7 cellular contexts compared by ENCODE assay signal in genomic region chr1:2653741-2654442, GRCh38. TPM values are rescaled to one million over a fixed set of nuclear protein-coding genes. Genes with fewer than 3 reads are reported as not detected.
DNase-seq lines count a peak whose midpoint lies in the region; ATAC-seq and TF ChIP-seq lines count a peak whose summit lies in the region.
"Not testable (repeated sequence)": the region's sequence is repeated elsewhere in the genome, so short reads cannot be mapped to it uniquely, and the experiment has no call there.

No MANE protein-coding gene starts in this region.

- not testable (repeated sequence) for H3K79me2 ChIP-seq in osteoblast (ENCODE audit: insufficient read depth, low read length)

- H3K9me3 ChIP-seq in osteoblast (ENCODE audit: low read depth, low read length) = peaks cover 13% of the 10 kb centered on the region

- H3K27me3 ChIP-seq in osteoblast (ENCODE audit: insufficient read depth, low read length) = not testable (repeated sequence)

- peak overlapping the region; percentile 57 for H3K27ac Mint-ChIP-seq in glutamatergic neuron (ENCODE audit: unreplicated experiment)
- H3K27ac Mint-ChIP-seq in stimulated activated effector memory CD8-positive, alpha-beta T cell treated with anti-CD3 and anti-CD28 coated beads, Interleukin-12 subunit alpha, Interleukin-12 subunit beta, amount 100 ng/mL, for 72 hours = peak overlapping the region; percentile 74

- H3K36me3 ChIP-seq in osteoblast (ENCODE audit: insufficient read depth, low read length) = not testable (repeated sequence)

- H2AFZ ChIP-seq in osteoblast (ENCODE audit: low read length) = not testable (repeated sequence)

- H3K4me3 Mint-ChIP-seq in activated T-cell treated with anti-CD3 and anti-CD28 coated beads, Interleukin-2, amount 50 U/mL, for 4 hours; stimulated activated effector memory CD8-positive, alpha-beta T cell treated with anti-CD3 and anti-CD28 coated beads, Interleukin-12 subunit alpha, Interleukin-12 subunit beta, amount 100 ng/mL, for 72 hours: not testable (repeated sequence)
- H3K4me3 Mint-ChIP-seq in glutamatergic neuron (ENCODE audit: unreplicated experiment) = peak overlapping the region; percentile 26

- DNase-seq in T-helper 2 cell (peak in 3 of 5 experiments; percentile 33 to 43 (median 43)), glutamatergic neuron (peak; percentile 55), left colon (peak; percentile 14 to 79), osteoblast (ENCODE audit: insufficient read length, low spot score, missing footprints) (peak; percentile 36)
- DNase-seq in activated T-cell treated with anti-CD3 and anti-CD28 coated beads, Interleukin-2, amount 50 U/mL, for 4 hours = peak; percentile 53
- DNase-seq in central memory CD4-positive, alpha-beta T cell = peak; percentile 11
- DNase-seq in stimulated activated effector memory CD8-positive, alpha-beta T cell treated with anti-CD3 and anti-CD28 coated beads, Interleukin-12 subunit alpha, Interleukin-12 subunit beta, amount 100 ng/mL, for 72 hours (ENCODE audit: low spot score in 2 of 2) = peak in 1 of 2 donors; percentile 71

- not testable (repeated sequence) for TF ChIP-seq CTCF in glutamatergic neuron (IDR thresholded peaks at IDR 0.05; ENCODE audit: partially characterized antibody, unreplicated experiment); osteoblast (IDR thresholded peaks at IDR 0.05; ENCODE audit: extremely low read depth, low read depth, low read length)

- H3K9me3 Mint-ChIP-seq in activated T-cell treated with anti-CD3 and anti-CD28 coated beads, Interleukin-2, amount 50 U/mL, for 4 hours; stimulated activated effector memory CD8-positive, alpha-beta T cell treated with anti-CD3 and anti-CD28 coated beads, Interleukin-12 subunit alpha, Interleukin-12 subunit beta, amount 100 ng/mL, for 72 hours: not testable (repeated sequence)
- peaks cover 42% of the 10 kb centered on the region for H3K9me3 Mint-ChIP-seq in glutamatergic neuron (ENCODE audit: unreplicated experiment)

- not testable (repeated sequence) for ATAC-seq in activated T-cell treated with anti-CD3 and anti-CD28 coated beads, Interleukin-2, amount 50 U/mL, for 4 hours; left colon; stimulated activated effector memory CD8-positive, alpha-beta T cell treated with anti-CD3 and anti-CD28 coated beads, Interleukin-12 subunit alpha, Interleukin-12 subunit beta, amount 100 ng/mL, for 72 hours

- H3K27me3 Mint-ChIP-seq in activated T-cell treated with anti-CD3 and anti-CD28 coated beads, Interleukin-2, amount 50 U/mL, for 4 hours (ENCODE audit: low read depth) = peaks cover 48% of the 10 kb centered on the region
- H3K27me3 Mint-ChIP-seq in glutamatergic neuron (ENCODE audit: unreplicated experiment) = peaks cover 38% of the 10 kb centered on the region

- H4K20me1 ChIP-seq in osteoblast (ENCODE audit: insufficient read depth, low read length) = not testable (repeated sequence)

- not testable (repeated sequence) for H3K4me1 Mint-ChIP-seq in activated T-cell treated with anti-CD3 and anti-CD28 coated beads, Interleukin-2, amount 50 U/mL, for 4 hours (ENCODE audit: low read depth); glutamatergic neuron (ENCODE audit: low read depth, unreplicated experiment)
- H3K4me1 Mint-ChIP-seq in stimulated activated effector memory CD8-positive, alpha-beta T cell treated with anti-CD3 and anti-CD28 coated beads, Interleukin-12 subunit alpha, Interleukin-12 subunit beta, amount 100 ng/mL, for 72 hours = peaks cover 14% of the 10 kb centered on the region

- not testable (repeated sequence) for H3K4me3 ChIP-seq in osteoblast (ENCODE audit: insufficient read depth, low read length)

- not testable (repeated sequence) for H3K4me2 ChIP-seq in osteoblast (ENCODE audit: insufficient read depth, low read length)

- H3K36me3 Mint-ChIP-seq in activated T-cell treated with anti-CD3 and anti-CD28 coated beads, Interleukin-2, amount 50 U/mL, for 4 hours (ENCODE audit: insufficient read depth); stimulated activated effector memory CD8-positive, alpha-beta T cell treated with anti-CD3 and anti-CD28 coated beads, Interleukin-12 subunit alpha, Interleukin-12 subunit beta, amount 100 ng/mL, for 72 hours: not testable (repeated sequence)
- peaks cover 40% of the 10 kb centered on the region for H3K36me3 Mint-ChIP-seq in glutamatergic neuron (ENCODE audit: unreplicated experiment)

- not testable (repeated sequence) for H3K4me1 ChIP-seq in osteoblast (ENCODE audit: insufficient read depth, low read length)

- intact Hi-C loops in left colon (cut with DNase I, micrococcal nuclease) = not testable (repeated sequence)

- not testable (repeated sequence) for H3K27ac ChIP-seq in osteoblast (ENCODE audit: low read depth, low read length)

RNA-seq across cellular contexts. Expression of gene MMEL1, which starts 21.1 kb away (rescaled TPM):
- total RNA-seq in activated T-cell treated with anti-CD3 and anti-CD28 coated beads, Interleukin-2, amount 50 U/mL, for 4 hours = under 1 TPM in 2 of 3 donors, not detected in 1; 0.61 to 0.68 TPM
- 4.0 TPM for total RNA-seq in glutamatergic neuron (ENCODE audit: unreplicated experiment)
- total RNA-seq in left colon = 10 to 100 TPM in 1 of 2 donors, 1 to 10 TPM in 1; 7.8 to 11.5 TPM
- under 0.01 TPM in 1 of 2 replicates, not detected in the other for total RNA-seq in osteoblast
